2 cellular contexts compared by ENCODE assay signal in the genomic region with DNA sequence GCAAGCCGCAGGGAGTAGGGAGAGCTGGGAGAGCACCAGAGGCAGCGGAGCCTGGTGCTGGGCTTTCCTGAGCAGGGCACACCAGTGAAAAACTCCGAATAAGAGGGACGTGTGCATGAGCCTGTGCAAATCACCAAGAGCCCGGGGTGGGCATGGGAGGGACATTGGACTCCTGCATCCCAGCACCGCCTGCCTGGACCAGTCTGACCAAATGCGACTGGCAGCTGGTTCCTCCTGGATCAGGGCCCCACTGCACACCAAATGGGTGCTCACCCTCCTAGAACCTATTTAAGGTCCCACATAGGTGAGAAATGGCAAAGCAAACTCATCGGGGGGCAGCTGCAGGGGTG.
TF ChIP-seq lines count a peak whose summit lies in the region.

No MANE protein-coding gene starts in this region.

TF ChIP-seq in liver, 16 proteins besides CTCF, POLR2A, EP300 and RAD21:
- TF ChIP-seq RXRA (IDR thresholded peaks at IDR 0.05) (no peak), FOXA1 (IDR thresholded peaks at IDR 0.05) (no peak), FOXA2 (IDR thresholded peaks at IDR 0.05) (no peak), NR2F2 (IDR thresholded peaks at IDR 0.05) (no peak), SP1 (IDR thresholded peaks at IDR 0.05) (no peak), JUND (IDR thresholded peaks at IDR 0.05) (no peak), HNF4G (IDR thresholded peaks at IDR 0.05) (no peak), GABPA (IDR thresholded peaks at IDR 0.05 in 1 of 2, conservative IDR thresholded peaks at IDR 0.05 in 1 of 2) (no peak), HNF4A (conservative IDR thresholded peaks at IDR 0.05) (no peak), EGR1 (IDR thresholded peaks at IDR 0.05; ENCODE audit: low read depth in 2 of 2) (no peak), TAF1 (conservative IDR thresholded peaks at IDR 0.05) (no peak), YY1 (IDR thresholded peaks at IDR 0.05) (no peak)
- TF ChIP-seq, protein P1, sequence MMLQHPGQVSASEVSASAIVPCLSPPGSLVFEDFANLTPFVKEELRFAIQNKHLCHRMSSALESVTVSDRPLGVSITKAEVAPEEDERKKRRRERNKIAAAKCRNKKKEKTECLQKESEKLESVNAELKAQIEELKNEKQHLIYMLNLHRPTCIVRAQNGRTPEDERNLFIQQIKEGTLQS (IDR thresholded peaks at IDR 0.05): no peak
- TF ChIP-seq, protein P2, sequence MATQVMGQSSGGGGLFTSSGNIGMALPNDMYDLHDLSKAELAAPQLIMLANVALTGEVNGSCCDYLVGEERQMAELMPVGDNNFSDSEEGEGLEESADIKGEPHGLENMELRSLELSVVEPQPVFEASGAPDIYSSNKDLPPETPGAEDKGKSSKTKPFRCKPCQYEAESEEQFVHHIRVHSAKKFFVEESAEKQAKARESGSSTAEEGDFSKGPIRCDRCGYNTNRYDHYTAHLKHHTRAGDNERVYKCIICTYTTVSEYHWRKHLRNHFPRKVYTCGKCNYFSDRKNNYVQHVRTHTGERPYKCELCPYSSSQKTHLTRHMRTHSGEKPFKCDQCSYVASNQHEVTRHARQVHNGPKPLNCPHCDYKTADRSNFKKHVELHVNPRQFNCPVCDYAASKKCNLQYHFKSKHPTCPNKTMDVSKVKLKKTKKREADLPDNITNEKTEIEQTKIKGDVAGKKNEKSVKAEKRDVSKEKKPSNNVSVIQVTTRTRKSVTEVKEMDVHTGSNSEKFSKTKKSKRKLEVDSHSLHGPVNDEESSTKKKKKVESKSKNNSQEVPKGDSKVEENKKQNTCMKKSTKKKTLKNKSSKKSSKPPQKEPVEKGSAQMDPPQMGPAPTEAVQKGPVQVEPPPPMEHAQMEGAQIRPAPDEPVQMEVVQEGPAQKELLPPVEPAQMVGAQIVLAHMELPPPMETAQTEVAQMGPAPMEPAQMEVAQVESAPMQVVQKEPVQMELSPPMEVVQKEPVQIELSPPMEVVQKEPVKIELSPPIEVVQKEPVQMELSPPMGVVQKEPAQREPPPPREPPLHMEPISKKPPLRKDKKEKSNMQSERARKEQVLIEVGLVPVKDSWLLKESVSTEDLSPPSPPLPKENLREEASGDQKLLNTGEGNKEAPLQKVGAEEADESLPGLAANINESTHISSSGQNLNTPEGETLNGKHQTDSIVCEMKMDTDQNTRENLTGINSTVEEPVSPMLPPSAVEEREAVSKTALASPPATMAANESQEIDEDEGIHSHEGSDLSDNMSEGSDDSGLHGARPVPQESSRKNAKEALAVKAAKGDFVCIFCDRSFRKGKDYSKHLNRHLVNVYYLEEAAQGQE (IDR thresholded peaks at IDR 0.05): no peak
- TF ChIP-seq, protein P3, sequence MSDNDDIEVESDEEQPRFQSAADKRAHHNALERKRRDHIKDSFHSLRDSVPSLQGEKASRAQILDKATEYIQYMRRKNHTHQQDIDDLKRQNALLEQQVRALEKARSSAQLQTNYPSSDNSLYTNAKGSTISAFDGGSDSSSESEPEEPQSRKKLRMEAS (IDR thresholded peaks at IDR 0.05): no peak
- TF ChIP-seq, protein P4, sequence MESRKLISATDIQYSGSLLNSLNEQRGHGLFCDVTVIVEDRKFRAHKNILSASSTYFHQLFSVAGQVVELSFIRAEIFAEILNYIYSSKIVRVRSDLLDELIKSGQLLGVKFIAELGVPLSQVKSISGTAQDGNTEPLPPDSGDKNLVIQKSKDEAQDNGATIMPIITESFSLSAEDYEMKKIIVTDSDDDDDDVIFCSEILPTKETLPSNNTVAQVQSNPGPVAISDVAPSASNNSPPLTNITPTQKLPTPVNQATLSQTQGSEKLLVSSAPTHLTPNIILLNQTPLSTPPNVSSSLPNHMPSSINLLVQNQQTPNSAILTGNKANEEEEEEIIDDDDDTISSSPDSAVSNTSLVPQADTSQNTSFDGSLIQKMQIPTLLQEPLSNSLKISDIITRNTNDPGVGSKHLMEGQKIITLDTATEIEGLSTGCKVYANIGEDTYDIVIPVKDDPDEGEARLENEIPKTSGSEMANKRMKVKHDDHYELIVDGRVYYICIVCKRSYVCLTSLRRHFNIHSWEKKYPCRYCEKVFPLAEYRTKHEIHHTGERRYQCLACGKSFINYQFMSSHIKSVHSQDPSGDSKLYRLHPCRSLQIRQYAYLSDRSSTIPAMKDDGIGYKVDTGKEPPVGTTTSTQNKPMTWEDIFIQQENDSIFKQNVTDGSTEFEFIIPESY (IDR thresholded peaks at IDR 0.05): no peak

TF ChIP-seq in HepG2, 621 proteins besides CTCF, POLR2A, EP300 and RAD21:
- TF ChIP-seq, protein P5, sequence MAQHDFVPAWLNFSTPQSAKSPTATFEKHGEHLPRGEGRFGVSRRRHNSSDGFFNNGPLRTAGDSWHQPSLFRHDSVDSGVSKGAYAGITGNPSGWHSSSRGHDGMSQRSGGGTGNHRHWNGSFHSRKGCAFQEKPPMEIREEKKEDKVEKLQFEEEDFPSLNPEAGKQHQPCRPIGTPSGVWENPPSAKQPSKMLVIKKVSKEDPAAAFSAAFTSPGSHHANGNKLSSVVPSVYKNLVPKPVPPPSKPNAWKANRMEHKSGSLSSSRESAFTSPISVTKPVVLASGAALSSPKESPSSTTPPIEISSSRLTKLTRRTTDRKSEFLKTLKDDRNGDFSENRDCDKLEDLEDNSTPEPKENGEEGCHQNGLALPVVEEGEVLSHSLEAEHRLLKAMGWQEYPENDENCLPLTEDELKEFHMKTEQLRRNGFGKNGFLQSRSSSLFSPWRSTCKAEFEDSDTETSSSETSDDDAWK (CRISPR knock-in tag; IDR thresholded peaks at IDR 0.05): no peak
- TF ChIP-seq HDAC6 (IDR thresholded peaks at IDR 0.05; ENCODE audit: low read depth, low read length) (no peak), RAD51 (IDR thresholded peaks at IDR 0.05; ENCODE audit: borderline replicate concordance) (no peak), NFE2 (CRISPR knock-in tag; IDR thresholded peaks at IDR 0.05) (no peak), ZNF567 (CRISPR knock-in tag; IDR thresholded peaks at IDR 0.05; ENCODE audit: borderline replicate concordance) (no peak), HOXA3 (CRISPR knock-in tag; IDR thresholded peaks at IDR 0.05) (no peak), ZNF30 (CRISPR knock-in tag; IDR thresholded peaks at IDR 0.05) (no peak), IKZF4 (CRISPR knock-in tag; IDR thresholded peaks at IDR 0.05; ENCODE audit: borderline replicate concordance, low read depth, not compliant biosample characterization) (no peak), ATM (IDR thresholded peaks at IDR 0.05; ENCODE audit: borderline replicate concordance) (no peak), ZNF44 (CRISPR knock-in tag; IDR thresholded peaks at IDR 0.05) (no peak), EZH2 (conservative IDR thresholded peaks at IDR 0.05; ENCODE audit: low read depth, low read length) (no peak), POGZ (CRISPR knock-in tag; IDR thresholded peaks at IDR 0.05) (no peak), TCF7 (IDR thresholded peaks at IDR 0.05; ENCODE audit: low read depth) (no peak)
- TF ChIP-seq, protein P6, sequence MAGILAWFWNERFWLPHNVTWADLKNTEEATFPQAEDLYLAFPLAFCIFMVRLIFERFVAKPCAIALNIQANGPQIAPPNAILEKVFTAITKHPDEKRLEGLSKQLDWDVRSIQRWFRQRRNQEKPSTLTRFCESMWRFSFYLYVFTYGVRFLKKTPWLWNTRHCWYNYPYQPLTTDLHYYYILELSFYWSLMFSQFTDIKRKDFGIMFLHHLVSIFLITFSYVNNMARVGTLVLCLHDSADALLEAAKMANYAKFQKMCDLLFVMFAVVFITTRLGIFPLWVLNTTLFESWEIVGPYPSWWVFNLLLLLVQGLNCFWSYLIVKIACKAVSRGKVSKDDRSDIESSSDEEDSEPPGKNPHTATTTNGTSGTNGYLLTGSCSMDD (CRISPR knock-in tag; IDR thresholded peaks at IDR 0.05): no peak
- TF ChIP-seq, protein P7, sequence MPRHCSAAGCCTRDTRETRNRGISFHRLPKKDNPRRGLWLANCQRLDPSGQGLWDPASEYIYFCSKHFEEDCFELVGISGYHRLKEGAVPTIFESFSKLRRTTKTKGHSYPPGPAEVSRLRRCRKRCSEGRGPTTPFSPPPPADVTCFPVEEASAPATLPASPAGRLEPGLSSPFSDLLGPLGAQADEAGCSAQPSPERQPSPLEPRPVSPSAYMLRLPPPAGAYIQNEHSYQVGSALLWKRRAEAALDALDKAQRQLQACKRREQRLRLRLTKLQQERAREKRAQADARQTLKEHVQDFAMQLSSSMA (CRISPR knock-in tag; IDR thresholded peaks at IDR 0.05): no peak
- TF ChIP-seq, protein P8, sequence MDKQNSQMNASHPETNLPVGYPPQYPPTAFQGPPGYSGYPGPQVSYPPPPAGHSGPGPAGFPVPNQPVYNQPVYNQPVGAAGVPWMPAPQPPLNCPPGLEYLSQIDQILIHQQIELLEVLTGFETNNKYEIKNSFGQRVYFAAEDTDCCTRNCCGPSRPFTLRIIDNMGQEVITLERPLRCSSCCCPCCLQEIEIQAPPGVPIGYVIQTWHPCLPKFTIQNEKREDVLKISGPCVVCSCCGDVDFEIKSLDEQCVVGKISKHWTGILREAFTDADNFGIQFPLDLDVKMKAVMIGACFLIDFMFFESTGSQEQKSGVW (CRISPR knock-in tag; IDR thresholded peaks at IDR 0.05; ENCODE audit: borderline replicate concordance): no peak
- TF ChIP-seq, protein P9, sequence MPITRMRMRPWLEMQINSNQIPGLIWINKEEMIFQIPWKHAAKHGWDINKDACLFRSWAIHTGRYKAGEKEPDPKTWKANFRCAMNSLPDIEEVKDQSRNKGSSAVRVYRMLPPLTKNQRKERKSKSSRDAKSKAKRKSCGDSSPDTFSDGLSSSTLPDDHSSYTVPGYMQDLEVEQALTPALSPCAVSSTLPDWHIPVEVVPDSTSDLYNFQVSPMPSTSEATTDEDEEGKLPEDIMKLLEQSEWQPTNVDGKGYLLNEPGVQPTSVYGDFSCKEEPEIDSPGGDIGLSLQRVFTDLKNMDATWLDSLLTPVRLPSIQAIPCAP (CRISPR knock-in tag; IDR thresholded peaks at IDR 0.05; ENCODE audit: low read depth): no peak
- TF ChIP-seq, protein P10, sequence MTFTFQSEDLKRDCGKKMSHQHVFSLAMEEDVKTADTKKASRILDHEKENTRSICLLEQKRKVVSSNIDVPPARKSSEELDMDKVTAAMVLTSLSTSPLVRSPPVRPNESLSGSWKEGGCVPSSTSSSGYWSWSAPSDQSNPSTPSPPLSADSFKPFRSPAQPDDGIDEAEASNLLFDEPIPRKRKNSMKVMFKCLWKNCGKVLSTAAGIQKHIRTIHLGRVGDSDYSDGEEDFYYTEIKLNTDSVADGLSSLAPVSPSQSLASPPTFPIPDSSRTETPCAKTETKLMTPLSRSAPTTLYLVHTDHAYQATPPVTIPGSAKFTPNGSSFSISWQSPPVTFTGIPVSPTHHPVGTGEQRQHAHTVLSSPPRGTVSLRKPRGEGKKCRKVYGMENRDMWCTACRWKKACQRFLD (CRISPR knock-in tag; IDR thresholded peaks at IDR 0.05; ENCODE audit: borderline replicate concordance): no peak
